1 cellular context compared by ENCODE assay signal in the genomic region with DNA sequence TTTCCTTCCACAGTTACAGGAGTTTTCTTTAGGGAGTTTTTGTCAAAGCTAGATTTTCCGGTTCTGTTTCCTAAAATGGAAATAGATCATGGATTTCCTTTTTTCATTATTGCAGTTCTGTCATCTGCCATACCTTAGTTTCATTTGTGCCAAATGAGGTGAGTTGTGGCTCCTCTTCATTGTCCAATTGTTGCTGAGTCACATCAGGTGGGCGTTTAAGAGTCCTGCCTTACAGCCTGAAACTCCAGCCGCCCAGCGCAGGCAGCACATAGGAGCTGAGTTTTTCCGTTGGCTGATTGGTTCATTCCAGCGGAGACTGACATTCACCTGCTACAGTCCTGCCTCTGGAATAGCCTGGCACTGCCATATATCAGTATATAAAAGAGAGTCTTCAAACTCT.
TF ChIP-seq lines count a peak whose summit lies in the region.

No MANE protein-coding gene starts in this region.

TF ChIP-seq in A549, 52 proteins besides CTCF, POLR2A, EP300 and RAD21 (continued from another document):
- TF ChIP-seq, protein P1, sequence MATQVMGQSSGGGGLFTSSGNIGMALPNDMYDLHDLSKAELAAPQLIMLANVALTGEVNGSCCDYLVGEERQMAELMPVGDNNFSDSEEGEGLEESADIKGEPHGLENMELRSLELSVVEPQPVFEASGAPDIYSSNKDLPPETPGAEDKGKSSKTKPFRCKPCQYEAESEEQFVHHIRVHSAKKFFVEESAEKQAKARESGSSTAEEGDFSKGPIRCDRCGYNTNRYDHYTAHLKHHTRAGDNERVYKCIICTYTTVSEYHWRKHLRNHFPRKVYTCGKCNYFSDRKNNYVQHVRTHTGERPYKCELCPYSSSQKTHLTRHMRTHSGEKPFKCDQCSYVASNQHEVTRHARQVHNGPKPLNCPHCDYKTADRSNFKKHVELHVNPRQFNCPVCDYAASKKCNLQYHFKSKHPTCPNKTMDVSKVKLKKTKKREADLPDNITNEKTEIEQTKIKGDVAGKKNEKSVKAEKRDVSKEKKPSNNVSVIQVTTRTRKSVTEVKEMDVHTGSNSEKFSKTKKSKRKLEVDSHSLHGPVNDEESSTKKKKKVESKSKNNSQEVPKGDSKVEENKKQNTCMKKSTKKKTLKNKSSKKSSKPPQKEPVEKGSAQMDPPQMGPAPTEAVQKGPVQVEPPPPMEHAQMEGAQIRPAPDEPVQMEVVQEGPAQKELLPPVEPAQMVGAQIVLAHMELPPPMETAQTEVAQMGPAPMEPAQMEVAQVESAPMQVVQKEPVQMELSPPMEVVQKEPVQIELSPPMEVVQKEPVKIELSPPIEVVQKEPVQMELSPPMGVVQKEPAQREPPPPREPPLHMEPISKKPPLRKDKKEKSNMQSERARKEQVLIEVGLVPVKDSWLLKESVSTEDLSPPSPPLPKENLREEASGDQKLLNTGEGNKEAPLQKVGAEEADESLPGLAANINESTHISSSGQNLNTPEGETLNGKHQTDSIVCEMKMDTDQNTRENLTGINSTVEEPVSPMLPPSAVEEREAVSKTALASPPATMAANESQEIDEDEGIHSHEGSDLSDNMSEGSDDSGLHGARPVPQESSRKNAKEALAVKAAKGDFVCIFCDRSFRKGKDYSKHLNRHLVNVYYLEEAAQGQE (IDR thresholded peaks at IDR 0.05): no peak
- TF ChIP-seq MAFK (IDR thresholded peaks at IDR 0.05; ENCODE audit: partially characterized antibody): peak; percentile 52
